Comparison of ENCODE assay signal across 9 cellular contexts in the genomic region with DNA sequence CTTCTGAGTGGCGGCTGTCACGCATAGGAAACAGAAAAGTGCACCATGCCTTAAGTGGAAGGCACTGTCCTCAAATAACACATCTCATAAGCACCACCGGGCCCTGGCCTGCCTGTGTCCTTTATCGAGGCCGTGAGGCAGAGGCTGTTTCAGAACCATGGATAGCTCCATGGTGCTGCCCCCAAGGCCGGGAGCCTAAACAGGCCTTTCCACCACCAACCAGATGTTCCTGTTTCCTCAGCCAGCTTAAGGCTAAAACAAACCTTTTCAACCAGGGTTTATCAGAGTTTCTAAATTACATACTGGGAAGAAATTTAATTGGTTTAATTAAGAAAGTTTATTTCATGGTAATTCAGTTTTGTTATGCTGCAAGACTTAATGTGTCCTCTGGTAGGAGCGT.
DNase-seq lines count a peak whose midpoint lies in the region; ATAC-seq lines count a peak whose summit lies in the region.
"Had no signal": no experiment of that assay in that cellular context is flagged by ENCODE, and none has a peak within 500 bp of the region (broad histone marks: within the 10 kb centered on the region; RNA-seq: fewer than 3 reads in every experiment).

No MANE protein-coding gene starts in this region.

- H3K4me3 ChIP-seq in Jurkat, Clone E6-1 (ENCODE audit: low read length), result no peak overlapping the region

- DNase-seq in EL (peak; percentile 23), amniotic epithelial cell (ENCODE audit: low read depth) (peak; percentile 11), left lobe of liver (ENCODE audit: low spot score) (no peak), inferior parietal cortex (ENCODE audit: extremely low spot score) (no peak)
- peak; percentile 37 for DNase-seq in Jurkat, Clone E6-1 (ENCODE audit: low read depth, low spot score)
- no peak for DNase-seq in effector CD4-positive, alpha-beta T cell
- DNase-seq: activated B cell treated with CpG ODN at 0.5 μM for 24 hours had no signal

- ATAC-seq in left lobe of liver (peak; percentile 54), HG02623 (IDR thresholded peaks at IDR 0.05; ENCODE audit: unreplicated experiment) (no peak), HG03378 (IDR thresholded peaks at IDR 0.05; ENCODE audit: unreplicated experiment) (no peak)

Comparison
In these comparisons a context has a peak if more than half of its experiments do, and no peak if none do; other contexts are left out.
1. DNase-seq: peak in EL (single experiment), Jurkat, Clone E6-1 (single experiment) and amniotic epithelial cell (single experiment); none in left lobe of liver (single experiment), effector CD4-positive, alpha-beta T cell (single experiment) and inferior parietal cortex (single experiment).